ENCODE assay signal across 3 cellular contexts in genomic region chr3:26011276-26011675, GRCh38.
"Had no signal": no experiment of that assay in that cellular context is flagged by ENCODE, and none has a peak within 500 bp of the region (broad histone marks: within the 10 kb centered on the region; RNA-seq: fewer than 3 reads in every experiment).

No MANE protein-coding gene starts in this region.

- H3K4me3 ChIP-seq: GM12878 had no signal

- DNase-seq: GDM1, GF-D8 had no signal

- ATAC-seq: GM12878 had no signal
